15 cellular contexts compared by ENCODE assay signal in genomic region chr14:64849940-64850339, GRCh38.
"Had no signal": no experiment of that assay in that cellular context is flagged by ENCODE, and none has a peak within 500 bp of the region (broad histone marks: within the 10 kb centered on the region; RNA-seq: fewer than 3 reads in every experiment).

No MANE protein-coding gene starts in this region.

- H3K27me3 ChIP-seq: ascending aorta, pancreas had no signal

- H3K36me3 ChIP-seq: ascending aorta, lower lobe of right lung, neutrophil, pancreas had no signal

- DNase-seq: activated CD4-positive, alpha-beta T cell treated with anti-CD3 and anti-CD28 coated beads, Interleukin-2, amount 50 U/mL, for 48 hours; activated gamma-delta T cell; head of caudate nucleus; lower lobe of right lung; pancreas; stimulated activated CD4-positive, alpha-beta T cell treated with anti-CD3 and anti-CD28 coated beads, Interleukin-4, amount 100 ng/mL, for 1 hour; stimulated activated naive CD8-positive, alpha-beta T cell treated with anti-CD3 and anti-CD28 coated beads, Interleukin-15, amount 100 ng/mL, for 72 hours; trophoblast cell had no signal

- H3K9me3 Mint-ChIP-seq: activated naive CD4-positive, alpha-beta T cell treated with anti-CD3 and anti-CD28 coated beads, Interleukin-2, amount 50 U/mL, for 24 hours; natural killer cell treated with Interleukin-12 subunit alpha and Interleukin-12 subunit beta and Interleukin-15 and Interleukin-18, amount 100 ng/mL, for 72 hours; stimulated activated naive CD8-positive, alpha-beta T cell treated with anti-CD3 and anti-CD28 coated beads, Interleukin-15, amount 100 ng/mL, for 72 hours had no signal

- H3K4me2 ChIP-seq: smooth muscle cell had no signal

- H3K9me3 ChIP-seq: ascending aorta, lower lobe of right lung, neutrophil, pancreas had no signal

- ATAC-seq: lower lobe of right lung; natural killer cell treated with Interleukin-12 subunit alpha and Interleukin-12 subunit beta and Interleukin-15 and Interleukin-18, amount 100 ng/mL, for 72 hours; pancreas; sciatic nerve; stimulated activated naive CD8-positive, alpha-beta T cell treated with anti-CD3 and anti-CD28 coated beads, Interleukin-15, amount 100 ng/mL, for 72 hours had no signal

- H3K36me3 Mint-ChIP-seq: activated naive CD4-positive, alpha-beta T cell treated with anti-CD3 and anti-CD28 coated beads, Interleukin-2, amount 50 U/mL, for 24 hours; natural killer cell treated with Interleukin-12 subunit alpha and Interleukin-12 subunit beta and Interleukin-15 and Interleukin-18, amount 100 ng/mL, for 72 hours had no signal

- H3K4me3 ChIP-seq: ascending aorta, coronary artery, lower lobe of right lung, pancreas, smooth muscle cell had no signal

- H3K4me1 ChIP-seq: ascending aorta, lower lobe of right lung, pancreas had no signal

- H3K27ac ChIP-seq: ascending aorta, coronary artery, lower lobe of right lung, neutrophil, pancreas had no signal

- H3K4me3 Mint-ChIP-seq: activated naive CD4-positive, alpha-beta T cell treated with anti-CD3 and anti-CD28 coated beads, Interleukin-2, amount 50 U/mL, for 24 hours; natural killer cell treated with Interleukin-12 subunit alpha and Interleukin-12 subunit beta and Interleukin-15 and Interleukin-18, amount 100 ng/mL, for 72 hours; stimulated activated naive CD8-positive, alpha-beta T cell treated with anti-CD3 and anti-CD28 coated beads, Interleukin-15, amount 100 ng/mL, for 72 hours had no signal

- H3K27ac Mint-ChIP-seq: activated naive CD4-positive, alpha-beta T cell treated with anti-CD3 and anti-CD28 coated beads, Interleukin-2, amount 50 U/mL, for 24 hours; natural killer cell treated with Interleukin-12 subunit alpha and Interleukin-12 subunit beta and Interleukin-15 and Interleukin-18, amount 100 ng/mL, for 72 hours; stimulated activated naive CD8-positive, alpha-beta T cell treated with anti-CD3 and anti-CD28 coated beads, Interleukin-15, amount 100 ng/mL, for 72 hours had no signal
